ENCODE assay signal across 8 cellular contexts in the genomic region with DNA sequence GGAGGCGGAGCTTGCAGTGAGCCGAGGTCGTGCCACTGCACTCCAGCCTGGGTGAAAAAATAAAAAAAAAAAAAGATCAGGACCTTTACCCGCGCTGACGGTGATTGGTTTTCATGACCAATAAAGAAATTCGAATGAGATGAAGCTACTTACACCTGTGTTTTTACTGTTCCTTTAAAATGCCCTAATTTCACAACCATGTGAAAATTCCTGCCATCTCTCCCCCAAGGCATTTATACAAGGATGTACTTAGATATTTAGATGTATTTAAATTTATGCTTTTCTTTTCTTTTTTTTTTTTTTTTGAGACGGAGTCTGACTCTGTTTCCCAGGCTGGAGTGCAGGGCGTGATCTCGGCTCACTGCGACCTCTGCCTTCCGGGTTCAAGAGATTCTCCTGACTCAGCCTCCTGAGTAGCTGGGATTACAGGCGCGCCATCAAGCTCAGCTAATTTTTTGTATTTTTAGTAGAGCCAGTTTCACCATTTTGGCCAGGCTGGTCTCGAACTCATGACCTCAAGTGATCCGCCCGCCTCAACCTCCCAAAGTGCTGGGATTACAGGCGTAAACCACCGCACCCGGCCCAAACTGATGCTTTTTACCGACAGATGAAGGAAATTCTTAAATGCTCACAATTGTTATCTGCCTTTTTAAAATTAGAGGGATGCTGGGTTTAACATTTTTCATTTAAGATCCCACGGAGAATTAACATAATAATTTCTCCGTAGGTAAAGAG. TPM values are rescaled to one million over a fixed set of nuclear protein-coding genes. Genes with fewer than 3 reads are reported as not detected.
DNase-seq lines count a peak whose midpoint lies in the region; ATAC-seq and TF ChIP-seq lines count a peak whose summit lies in the region.

No MANE protein-coding gene starts in this region.

- peaks cover 0 to 6% (median 0%) of the 10 kb centered on the region in 9 donors for H3K36me3 ChIP-seq in heart right ventricle
- peaks cover 0 to 6% (median 0%) of the 10 kb centered on the region in 3 experiments for H3K36me3 ChIP-seq in naive thymus-derived CD4-positive, alpha-beta T cell (ENCODE audit: control insufficient read depth in 2 of 3, insufficient read depth in 3 of 3, low read length in 3 of 3)
- no peaks in the 10 kb centered on the region for H3K36me3 ChIP-seq in uterus

- intact Hi-C loops in heart right ventricle (cut with DNase I), result loop anchor here in 8 of 10 donors (1.0 to 10.0 kb wide), 5 partner anchors 44 to 143 kb away; partner anchors contain the start of genes MCM10 (in 6 of the 8) and SEPHS1 (in 6 of the 8)
- intact Hi-C loops in cardiac septum (cut with DNase I), result loop anchor here (5.0 kb wide), 1 partner anchor 141 kb away; the partner anchor contains the start of gene MCM10
- intact Hi-C loops in naive thymus-derived CD4-positive, alpha-beta T cell (cut with micrococcal nuclease), result loop anchor here (1.0 to 10.0 kb wide), 16 partner anchors 27 to 1574 kb away; partner anchors contain the start of genes MCM10 (in 2 of the 2), CDC123 (in 1 of the 2), CDNF (in 1 of the 2) and DHTKD1 (in 1 of the 2)
- intact Hi-C loops in uterus (cut with DNase I; ENCODE audit: low total_unique reads), result no loop called here

- H3K36me3 Mint-ChIP-seq in activated naive CD8-positive, alpha-beta T cell, result peaks cover 5% of the 10 kb centered on the region
- H3K36me3 Mint-ChIP-seq in naive thymus-derived CD4-positive, alpha-beta T cell, result peaks cover 0 to 5% (median 5%) of the 10 kb centered on the region in 5 donors
- no peaks in the 10 kb centered on the region for H3K36me3 Mint-ChIP-seq in endothelial cell (ENCODE audit: low read depth, unreplicated experiment)

- peaks cover 31% of the 10 kb centered on the region for H3K4me1 Mint-ChIP-seq in activated naive CD8-positive, alpha-beta T cell (ENCODE audit: low read depth)
- peaks cover 13 to 34% (median 22%) of the 10 kb centered on the region in 7 donors for H3K4me1 Mint-ChIP-seq in naive thymus-derived CD4-positive, alpha-beta T cell
- peaks cover 12% of the 10 kb centered on the region for H3K4me1 Mint-ChIP-seq in endothelial cell (ENCODE audit: unreplicated experiment)

- peak overlapping the region in 9 of 10 donors; percentile 46 to 79 (median 62) for H3K4me3 ChIP-seq in heart right ventricle
- H3K4me3 ChIP-seq in naive thymus-derived CD4-positive, alpha-beta T cell (ENCODE audit: low read length), result peak overlapping the region; percentile 80
- peak overlapping the region in 1 of 2 donors; percentile 41 for H3K4me3 ChIP-seq in uterus

- peak overlapping the region; percentile 88 to 100 (median 97) for H3K27ac ChIP-seq in heart right ventricle
- H3K27ac ChIP-seq in naive thymus-derived CD4-positive, alpha-beta T cell (ENCODE audit: low read depth, low read length), result peak overlapping the region; percentile 99
- H3K27ac ChIP-seq in uterus, result peak overlapping the region; percentile 83 to 93

- peak overlapping the region; percentile 99 for H3K27ac Mint-ChIP-seq in activated naive CD8-positive, alpha-beta T cell
- peak overlapping the region in 8 of 9 donors; percentile 95 to 100 (median 98) for H3K27ac Mint-ChIP-seq in naive thymus-derived CD4-positive, alpha-beta T cell
- H3K27ac Mint-ChIP-seq in endothelial cell (ENCODE audit: unreplicated experiment), result no peak overlapping the region

- WGBS in heart right ventricle, 2 donors, result 83 to 86% methylated on average over 23 of the region's 23 CpGs

- TF ChIP-seq CTCF in heart right ventricle (IDR thresholded peaks at IDR 0.05) (no peak), uterus (IDR thresholded peaks at IDR 0.05) (no peak), endothelial cell (IDR thresholded peaks at IDR 0.05; ENCODE audit: unreplicated experiment) (no peak)

- H3K9me3 ChIP-seq in heart right ventricle, result no peaks in the 10 kb centered on the region
- no peaks in the 10 kb centered on the region for H3K9me3 ChIP-seq in naive thymus-derived CD4-positive, alpha-beta T cell (ENCODE audit: control insufficient read depth in 2 of 3, low read length in 3 of 3)
- no peaks in the 10 kb centered on the region for H3K9me3 ChIP-seq in uterus

- H3K4me1 ChIP-seq in heart right ventricle (peaks cover 0 to 35% (median 21%) of the 10 kb centered on the region in 9 donors), uterus (no peaks in the 10 kb centered on the region)
- peaks cover 16 to 19% of the 10 kb centered on the region in 2 donors for H3K4me1 ChIP-seq in naive thymus-derived CD4-positive, alpha-beta T cell (ENCODE audit: control insufficient read depth in 2 of 2, insufficient read depth in 2 of 2, low read length in 2 of 2)

- H3K9me3 Mint-ChIP-seq in activated naive CD8-positive, alpha-beta T cell (ENCODE audit: low read depth), result no peaks in the 10 kb centered on the region
- peaks cover 0 to 4% (median 0%) of the 10 kb centered on the region in 11 donors for H3K9me3 Mint-ChIP-seq in naive thymus-derived CD4-positive, alpha-beta T cell
- no peaks in the 10 kb centered on the region for H3K9me3 Mint-ChIP-seq in endothelial cell (ENCODE audit: unreplicated experiment)

- no peak for ATAC-seq in heart right ventricle
- ATAC-seq in naive thymus-derived CD4-positive, alpha-beta T cell, result no peak

- peak overlapping the region; percentile 93 for H3K4me3 Mint-ChIP-seq in activated naive CD8-positive, alpha-beta T cell
- peak overlapping the region in 9 of 10 donors; percentile 70 to 96 (median 86) for H3K4me3 Mint-ChIP-seq in naive thymus-derived CD4-positive, alpha-beta T cell
- no peak overlapping the region for H3K4me3 Mint-ChIP-seq in endothelial cell (ENCODE audit: unreplicated experiment)

- CTCF ChIA-PET in naive thymus-derived CD4-positive, alpha-beta T cell (lab: Charles Lee), result interaction anchor here (0.7 to 2.9 kb wide), 10 partner anchors 14 to 208 kb away, joined by 3 to 18 read pairs (median 3); partner anchors contain the start of gene MCM10
- CTCF ChIA-PET in HEK293T (lab: Yijun Ruan, JAX), result interaction anchor here (0.8 to 2.3 kb wide), 5 partner anchors 14 to 234 kb away, joined by 3 to 9 read pairs (median 3); partner anchors contain the start of gene MCM10

- H3K27me3 ChIP-seq in heart right ventricle (no peaks in the 10 kb centered on the region), uterus (no peaks in the 10 kb centered on the region)
- H3K27me3 ChIP-seq in naive thymus-derived CD4-positive, alpha-beta T cell (ENCODE audit: control insufficient read depth in 2 of 2, insufficient read depth in 2 of 2, low read length in 2 of 2), result no peaks in the 10 kb centered on the region

- no peak for DNase-seq in heart right ventricle
- no peak for DNase-seq in cardiac septum (ENCODE audit: low spot score)
- no peak for DNase-seq in naive thymus-derived CD4-positive, alpha-beta T cell
- DNase-seq in uterus, result no peak
- no peak for DNase-seq in HEK293T (ENCODE audit: extremely low spot score)
- DNase-seq in NOMO-1 (lab: John Stamatoyannopoulos, UW; ENCODE audit: unreplicated experiment in 2 of 2), result no peak
- DNase-seq in endothelial cell (ENCODE audit: low spot score), result no peak

- TF ChIP-seq POLR2A in uterus (IDR thresholded peaks at IDR 0.05), result no peak

- H3K27me3 Mint-ChIP-seq in activated naive CD8-positive, alpha-beta T cell, result no peaks in the 10 kb centered on the region
- H3K27me3 Mint-ChIP-seq in naive thymus-derived CD4-positive, alpha-beta T cell, result no peaks in the 10 kb centered on the region
- H3K27me3 Mint-ChIP-seq in endothelial cell (ENCODE audit: unreplicated experiment), result peaks cover 7% of the 10 kb centered on the region

- POLR2A ChIA-PET in naive thymus-derived CD4-positive, alpha-beta T cell (lab: Charles Lee), result interaction anchor here (0.6 to 8.5 kb wide), 14 partner anchors 9 to 283 kb away, joined by 3 to 144 read pairs (median 4); partner anchors contain the start of genes MCM10, OPTN and SEPHS1
- POLR2A ChIA-PET in HEK293T (lab: Yijun Ruan, JAX), result interaction anchor here (0.6 to 1.9 kb wide), 13 partner anchors 11 to 1650 kb away, joined by 3 to 8 read pairs (median 4); partner anchors contain the start of gene MCM10

TF ChIP-seq in HEK293T, 16 proteins besides CTCF, POLR2A, EP300 and RAD21 (continues in another document):
- TF ChIP-seq CTBP1 (IDR thresholded peaks at IDR 0.05; ENCODE audit: borderline replicate concordance), result no peak
- TF ChIP-seq SP1 (IDR thresholded peaks at IDR 0.05), result no peak
- TF ChIP-seq BHLHE40 (IDR thresholded peaks at IDR 0.05; ENCODE audit: borderline replicate concordance), result no peak
- TF ChIP-seq FOXA1 (IDR thresholded peaks at IDR 0.05), result no peak
- TF ChIP-seq HDGF (IDR thresholded peaks at IDR 0.05; ENCODE audit: borderline replicate concordance), result no peak
- no peak for TF ChIP-seq FOXM1 (IDR thresholded peaks at IDR 0.05; ENCODE audit: borderline replicate concordance)
- no peak for TF ChIP-seq TARDBP (IDR thresholded peaks at IDR 0.05)
- no peak for TF ChIP-seq SUZ12 (IDR thresholded peaks at IDR 0.05)
- no peak for TF ChIP-seq FOXK2 (IDR thresholded peaks at IDR 0.05)
- no peak for TF ChIP-seq LEF1 (IDR thresholded peaks at IDR 0.05; ENCODE audit: borderline replicate concordance)
- TF ChIP-seq, protein P1, sequence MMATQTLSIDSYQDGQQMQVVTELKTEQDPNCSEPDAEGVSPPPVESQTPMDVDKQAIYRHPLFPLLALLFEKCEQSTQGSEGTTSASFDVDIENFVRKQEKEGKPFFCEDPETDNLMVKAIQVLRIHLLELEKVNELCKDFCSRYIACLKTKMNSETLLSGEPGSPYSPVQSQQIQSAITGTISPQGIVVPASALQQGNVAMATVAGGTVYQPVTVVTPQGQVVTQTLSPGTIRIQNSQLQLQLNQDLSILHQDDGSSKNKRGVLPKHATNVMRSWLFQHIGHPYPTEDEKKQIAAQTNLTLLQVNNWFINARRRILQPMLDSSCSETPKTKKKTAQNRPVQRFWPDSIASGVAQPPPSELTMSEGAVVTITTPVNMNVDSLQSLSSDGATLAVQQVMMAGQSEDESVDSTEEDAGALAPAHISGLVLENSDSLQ (IDR thresholded peaks at IDR 0.05), result no peak
- no peak for TF ChIP-seq L3MBTL2 (conservative IDR thresholded peaks at IDR 0.05)
- TF ChIP-seq ELF4 (IDR thresholded peaks at IDR 0.05), result no peak
- TF ChIP-seq NFRKB (IDR thresholded peaks at IDR 0.05), result no peak
- no peak for TF ChIP-seq ZNF384 (IDR thresholded peaks at IDR 0.05)

RNA-seq across cellular contexts. Expression of gene PHYH, which starts 3.1 kb away (rescaled TPM):
- total RNA-seq in heart right ventricle (100 to 1,000 TPM in 9 of 10 donors, 10 to 100 TPM in 1; 97.3 to 188 (median 162) TPM), cardiac septum (101 TPM), uterus (10 to 100 TPM; 21.8 to 94.1 (median 23.5) TPM), endothelial cell (ENCODE audit: unreplicated experiment) (10.2 TPM)
- 10 to 100 TPM; 51.1 to 56.7 TPM for polyA plus RNA-seq in heart right ventricle
- 10 to 100 TPM; 11.2 to 17.7 (median 13.2) TPM for total RNA-seq in naive thymus-derived CD4-positive, alpha-beta T cell
- 10 to 100 TPM; 14.6 to 19.9 TPM for polyA plus RNA-seq in naive thymus-derived CD4-positive, alpha-beta T cell

RNA-seq across cellular contexts. Expression of gene SEPHS1, which starts 45.1 kb away (rescaled TPM):
- total RNA-seq in heart right ventricle (10 to 100 TPM; 26.7 to 38.9 (median 30.4) TPM), cardiac septum (30.4 TPM), uterus (100 to 1,000 TPM in 1 of 4 donors, 10 to 100 TPM in 3; 11.2 to 106 (median 34.8) TPM), endothelial cell (ENCODE audit: unreplicated experiment) (74.9 TPM)
- 10 to 100 TPM; 17.6 to 23.2 TPM for polyA plus RNA-seq in heart right ventricle
- 10 to 100 TPM; 23.7 to 57.3 (median 36.5) TPM for total RNA-seq in naive thymus-derived CD4-positive, alpha-beta T cell
- polyA plus RNA-seq in naive thymus-derived CD4-positive, alpha-beta T cell, result 10 to 100 TPM; 15.5 to 21.5 TPM
